8 cellular contexts compared by ENCODE assay signal in genomic region chr19:11242864-11243797, GRCh38. TPM values are rescaled to one million over a fixed set of nuclear protein-coding genes. Genes with fewer than 3 reads are reported as not detected.
DNase-seq lines count a peak whose midpoint lies in the region; ATAC-seq and TF ChIP-seq lines count a peak whose summit lies in the region.

No MANE protein-coding gene starts in this region.

- H3K36me3 Mint-ChIP-seq in GM23338 (ENCODE audit: low read depth) = peaks cover 39% of the 10 kb centered on the region
- H3K36me3 Mint-ChIP-seq in activated CD4-positive, alpha-beta memory T cell treated with anti-CD3 and anti-CD28 coated beads for 36 hours = no peaks in the 10 kb centered on the region

- peaks cover 10% of the 10 kb centered on the region for H3K27me3 Mint-ChIP-seq in GM23338 (ENCODE audit: insufficient read depth, low read depth, poor library complexity)
- peaks cover 15% of the 10 kb centered on the region for H3K27me3 Mint-ChIP-seq in activated CD4-positive, alpha-beta memory T cell treated with anti-CD3 and anti-CD28 coated beads for 36 hours

- H3K4me1 Mint-ChIP-seq in GM23338 = 0 out of 3 replicates have a peak, but pooled peaks cover 4% of the 10 kb centered on the region
- peaks cover 8% of the 10 kb centered on the region for H3K4me1 Mint-ChIP-seq in activated CD4-positive, alpha-beta memory T cell treated with anti-CD3 and anti-CD28 coated beads for 36 hours (ENCODE audit: low read depth)

- no peak overlapping the region for H3K27ac Mint-ChIP-seq in GM23338
- no peak overlapping the region for H3K27ac Mint-ChIP-seq in activated CD4-positive, alpha-beta memory T cell treated with anti-CD3 and anti-CD28 coated beads for 36 hours

- H3K9me3 Mint-ChIP-seq in GM23338 = no peaks in the 10 kb centered on the region
- H3K9me3 Mint-ChIP-seq in activated CD4-positive, alpha-beta memory T cell treated with anti-CD3 and anti-CD28 coated beads for 36 hours = peaks cover 9% of the 10 kb centered on the region

- POLR2A ChIA-PET in activated CD4-positive, alpha-beta memory T cell treated with anti-CD3 and anti-CD28 coated beads for 36 hours (lab: Charles Lee) = interaction anchor here (0.6 kb wide), 1 partner anchor 222 kb away, joined by 3 read pairs; no protein-coding TSS in a partner anchor

- H3K9me2 ChIP-seq in GM23338 (ENCODE audit: insufficient read depth) = no peaks in the 10 kb centered on the region

- H3K4me1 ChIP-seq in BLaER1 treated with 17β-estradiol and CSF1 and Interleukin-3, amounts not matched to agents 10 nM and 100 nM = peaks cover 0 to 8% (median 0%) of the 10 kb centered on the region in 10 experiments; a peak in 2 of 20 replicates
- no peaks in the 10 kb centered on the region for H3K4me1 ChIP-seq in GM23338 (ENCODE audit: insufficient read depth)

- DNase-seq in GM23338 (ENCODE audit: low spot score) (peak; percentile 95), NCI-H226 (peak; percentile 59), dorsolateral prefrontal cortex (peak; percentile 58 to 93 (median 90)), medulla oblongata (ENCODE audit: extremely low spot score) (peak; percentile 93)
- DNase-seq in activated CD4-positive, alpha-beta memory T cell treated with anti-CD3 and anti-CD28 coated beads for 36 hours = peak; percentile 91
- peak; percentile 68 for DNase-seq in stimulated activated CD8-positive, alpha-beta memory T cell treated with anti-CD3 and anti-CD28 coated beads, Interleukin-12 subunit alpha, Interleukin-12 subunit beta, amount 100 ng/mL, for 24 hours (ENCODE audit: extremely low read depth)

- H3K4me2 ChIP-seq in BLaER1 treated with 17β-estradiol and CSF1 and Interleukin-3, amounts not matched to agents 10 nM and 100 nM = peak overlapping the region in 7 of 11 experiments; percentile 5 to 48 (median 29); a peak in 7 of 22 replicates
- H3K4me2 ChIP-seq in GM23338 = peak overlapping the region; percentile 62; the same call in 1 of the 2 replicates

- peak; percentile 96 for ATAC-seq in GM23338
- no peak for ATAC-seq in HG03196 (IDR thresholded peaks at IDR 0.05; ENCODE audit: unreplicated experiment)

- H3K4me3 Mint-ChIP-seq in GM23338 = peak overlapping the region; percentile 48; the same call in 1 of the 3 replicates
- H3K4me3 Mint-ChIP-seq in activated CD4-positive, alpha-beta memory T cell treated with anti-CD3 and anti-CD28 coated beads for 36 hours = no peak overlapping the region

- H3K27ac ChIP-seq in BLaER1 treated with 17β-estradiol and CSF1 and Interleukin-3, amounts not matched to agents 10 nM and 100 nM = no peak overlapping the region
- H3K27ac ChIP-seq in GM23338 (ENCODE audit: low read depth) (no peak overlapping the region), dorsolateral prefrontal cortex (peak overlapping the region in 40 of 59 donors; percentile 4 to 82 (median 54))

- CTCF ChIA-PET in activated CD4-positive, alpha-beta memory T cell treated with anti-CD3 and anti-CD28 coated beads for 36 hours (lab: Charles Lee) = interaction anchor here (0.5 to 1.9 kb wide), 13 partner anchors 9 to 239 kb away, joined by 3 to 15 read pairs (median 4); partner anchors contain the start of genes CCDC159, ODAD3 and TMEM205

- intact Hi-C loops in activated CD4-positive, alpha-beta memory T cell treated with anti-CD3 and anti-CD28 coated beads for 36 hours (cut with micrococcal nuclease) = no loop called here
- intact Hi-C loops in dorsolateral prefrontal cortex (cut with DNase I) = no loop called here

- H3K9me3 ChIP-seq in BLaER1 treated with 17β-estradiol and CSF1 and Interleukin-3, amounts not matched to agents 10 nM and 100 nM (replicated peaks in 1 of 11) = peaks cover 8 to 20% (median 17%) of the 10 kb centered on the region in 11 experiments; a peak in 21 of 22 replicates

- 0 out of 2 replicates have a peak, but pooled peaks cover 3% of the 10 kb centered on the region for H3F3A ChIP-seq in GM23338 (replicated peaks; ENCODE audit: low read depth)

- no peaks in the 10 kb centered on the region; a peak in 1 of 22 replicates for H3K36me3 ChIP-seq in BLaER1 treated with 17β-estradiol and CSF1 and Interleukin-3, amounts not matched to agents 10 nM and 100 nM
- no peaks in the 10 kb centered on the region for H3K36me3 ChIP-seq in GM23338 (ENCODE audit: insufficient read depth)

- H3K4me3 ChIP-seq in BLaER1 treated with 17β-estradiol and CSF1 and Interleukin-3, amounts not matched to agents 10 nM and 100 nM = no peak overlapping the region
- H3K4me3 ChIP-seq in GM23338 (peak overlapping the region; percentile 44; the same call in 1 of the 2 replicates), dorsolateral prefrontal cortex (peak overlapping the region in 36 of 59 donors; percentile 13 to 57 (median 35))

- H3K9ac ChIP-seq in BLaER1 treated with 17β-estradiol and CSF1 and Interleukin-3, amounts not matched to agents 10 nM and 100 nM = no peak overlapping the region

- H3K79me2 ChIP-seq in GM23338 (replicated peaks; ENCODE audit: insufficient read depth) = no peaks in the 10 kb centered on the region

- TF ChIP-seq CTCF in GM23338 (conservative IDR thresholded peaks at IDR 0.05; ENCODE audit: low read depth in 2 of 2) (peak; percentile 71 to 82), dorsolateral prefrontal cortex (IDR thresholded peaks at IDR 0.05 in 54 of 56, conservative IDR thresholded peaks at IDR 0.05 in 2 of 56; ENCODE audit: low read depth in 1 of 56, partially characterized antibody in 56 of 56) (peak; percentile 56 to 92 (median 82))

- peaks cover 0 to 28% (median 0%) of the 10 kb centered on the region in 11 experiments; a peak in 7 of 22 replicates for H3K27me3 ChIP-seq in BLaER1 treated with 17β-estradiol and CSF1 and Interleukin-3, amounts not matched to agents 10 nM and 100 nM
- H3K27me3 ChIP-seq in GM23338 (ENCODE audit: insufficient read depth) (no peaks in the 10 kb centered on the region), dorsolateral prefrontal cortex (no peaks in the 10 kb centered on the region)

- peak overlapping the region; percentile 84; the same call in 1 of the 2 replicates for H2AFZ ChIP-seq in GM23338

- peaks cover 0 to 13% (median 0%) of the 10 kb centered on the region in 11 experiments; a peak in 3 of 22 replicates for H4K20me1 ChIP-seq in BLaER1 treated with 17β-estradiol and CSF1 and Interleukin-3, amounts not matched to agents 10 nM and 100 nM
- no peaks in the 10 kb centered on the region; the same call in 1 of the 2 replicates for H4K20me1 ChIP-seq in GM23338 (replicated peaks; ENCODE audit: insufficient read depth)

TF ChIP-seq in GM23338, 12 proteins besides CTCF, POLR2A, EP300 and RAD21:
- TF ChIP-seq ZNF114 (CRISPR knock-in tag; IDR thresholded peaks at IDR 0.05) (no peak), EZH2phosphoT487 (IDR thresholded peaks at IDR 0.05; ENCODE audit: unreplicated experiment) (no peak), CREB1 (CRISPR knock-in tag; IDR thresholded peaks at IDR 0.05; ENCODE audit: low read depth) (0 out of 2 replicates have a peak, but pooled peaks have one; percentile 28), JUNB (IDR thresholded peaks at IDR 0.05; ENCODE audit: unreplicated experiment) (no peak), REST (IDR thresholded peaks at IDR 0.05; ENCODE audit: unreplicated experiment) (no peak)

RNA-seq across cellular contexts. Expression of gene ANGPTL8, which starts 3.7 kb away (rescaled TPM):
- not detected in 2 replicates for total RNA-seq in GM23338 (2014; rRNA removed; shearing (Covaris generic))
- polyA plus RNA-seq in GM23338 (2016; fragmentation: Nextera tagmentation; extraction: Ambion mirVana) = 0.42 TPM in 1 of 2 replicates, not detected in the other
- not detected for total RNA-seq in activated CD4-positive, alpha-beta memory T cell treated with anti-CD3 and anti-CD28 coated beads for 36 hours
- 1 to 10 TPM in 43 of 120 experiments, under 1 TPM in 14, not detected in 63; 0.39 to 3.2 (median 1.5) TPM for total RNA-seq in dorsolateral prefrontal cortex

RNA-seq across cellular contexts. Expression of gene DOCK6, which starts 19.2 kb away (rescaled TPM):
- 48.3 and 49.0 TPM in 2 replicates for total RNA-seq in GM23338 (2014; rRNA removed; shearing (Covaris generic))
- polyA plus RNA-seq in GM23338 (2016; fragmentation: Nextera tagmentation; extraction: Ambion mirVana) = 28.9 and 34.6 TPM in 2 replicates
- 1 to 10 TPM; 5.8 to 5.9 TPM for total RNA-seq in activated CD4-positive, alpha-beta memory T cell treated with anti-CD3 and anti-CD28 coated beads for 36 hours
- total RNA-seq in dorsolateral prefrontal cortex = 10 to 100 TPM; 11.9 to 74.8 (median 27.0) TPM

RNA-seq across cellular contexts. Expression of gene KANK2, which starts 45.8 kb away (rescaled TPM):
- total RNA-seq in GM23338 (2014; rRNA removed; shearing (Covaris generic)) = 47.5 and 65.4 TPM in 2 replicates
- polyA plus RNA-seq in GM23338 (2016; fragmentation: Nextera tagmentation; extraction: Ambion mirVana) = 14.7 and 15.9 TPM in 2 replicates
- total RNA-seq in activated CD4-positive, alpha-beta memory T cell treated with anti-CD3 and anti-CD28 coated beads for 36 hours = 1 to 10 TPM; 2.0 to 2.5 TPM
- total RNA-seq in dorsolateral prefrontal cortex = 10 to 100 TPM; 13.8 to 97.3 (median 30.1) TPM

RNA-seq across cellular contexts. Expression of gene TSPAN16, which starts 52.8 kb away (rescaled TPM):
- not detected in 2 replicates for total RNA-seq in GM23338 (2014; rRNA removed; shearing (Covaris generic))
- not detected in 2 replicates for polyA plus RNA-seq in GM23338 (2016; fragmentation: Nextera tagmentation; extraction: Ambion mirVana)
- total RNA-seq in activated CD4-positive, alpha-beta memory T cell treated with anti-CD3 and anti-CD28 coated beads for 36 hours = not detected
- 1 to 10 TPM in 1 of 120 experiments, under 1 TPM in 5, not detected in 114; 0.44 to 1.8 (median 0.62) TPM for total RNA-seq in dorsolateral prefrontal cortex

Comparison
In these comparisons a context has a peak if more than half of its experiments do, and no peak if none do; other contexts are left out.
1. H3K27ac ChIP-seq: peak in dorsolateral prefrontal cortex (40 of 59); none in BLaER1 treated with 17β-estradiol and CSF1 and Interleukin-3, amounts not matched to agents 10 nM and 100 nM (0 of 11) and GM23338 (single experiment).
2. H3K4me3 ChIP-seq: peak in GM23338 (single experiment) and dorsolateral prefrontal cortex (36 of 59); none in BLaER1 treated with 17β-estradiol and CSF1 and Interleukin-3, amounts not matched to agents 10 nM and 100 nM (0 of 10).
3. RNA of gene KANK2, which starts 45.8 kb away (total RNA-seq): 47.5 to 65.4 TPM in GM23338 and 13.8 to 97.3 TPM in dorsolateral prefrontal cortex; 2.0 to 2.5 TPM in activated CD4-positive, alpha-beta memory T cell treated with anti-CD3 and anti-CD28 coated beads for 36 hours; every median in the first group is over 4 times any median in the second.
4. Peak in every context shown above with its lines, with median percentiles within 50 percentile points of each other: DNase-seq.